10 cellular contexts compared by ENCODE assay signal in the genomic region with DNA sequence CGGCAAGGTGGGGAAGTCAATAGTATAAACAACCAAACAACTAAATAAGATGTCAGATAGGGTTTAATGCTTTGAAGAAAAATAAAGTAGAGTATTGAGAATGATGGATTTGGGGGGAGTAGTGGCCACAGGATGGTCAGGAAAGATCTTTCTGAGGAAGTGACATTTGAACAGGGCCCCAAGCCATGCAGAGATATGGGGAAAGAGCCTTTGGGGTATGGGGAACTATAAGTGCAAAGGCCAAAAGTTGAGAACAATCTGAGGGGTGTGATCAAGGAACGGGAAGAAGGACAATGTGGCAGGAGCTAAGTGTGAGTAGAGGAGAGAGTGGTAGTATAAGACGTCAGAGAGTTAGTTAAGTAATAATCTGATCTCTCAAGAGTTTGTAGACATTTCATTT. TPM values are rescaled to one million over a fixed set of nuclear protein-coding genes. Genes with fewer than 3 reads are reported as not detected.
DNase-seq lines count a peak whose midpoint lies in the region; ATAC-seq and TF ChIP-seq lines count a peak whose summit lies in the region.
"Had no signal": no experiment of that assay in that cellular context is flagged by ENCODE, and none has a peak within 500 bp of the region (broad histone marks: within the 10 kb centered on the region; RNA-seq: fewer than 3 reads in every experiment).

No MANE protein-coding gene starts in this region.

- H3K27ac ChIP-seq in mammary epithelial cell (ENCODE audit: insufficient read depth, low read depth, low read length) (peak overlapping the region; percentile 83), neural cell (ENCODE audit: low read length) (no peak overlapping the region)
- H3K27ac ChIP-seq: ascending aorta, left lung had no signal

- no peaks in the 10 kb centered on the region for H3K9me3 Mint-ChIP-seq in Calu3 (ENCODE audit: low read depth, unreplicated experiment)

- CTCF ChIA-PET in Calu3 (lab: Charles Lee) (interaction anchor here (0.6 kb wide), 1 partner anchor 15 kb away, joined by 4 read pairs; no protein-coding TSS in a partner anchor), mammary epithelial cell (lab: Charles Lee; ENCODE audit: low non-redundant PET) (no interaction called here)

- no peak for TF ChIP-seq RAD21 in neural cell (conservative IDR thresholded peaks at IDR 0.05)

- H3K79me2 ChIP-seq in mammary epithelial cell (ENCODE audit: insufficient read depth, low read length) (peaks cover 55% of the 10 kb centered on the region), neural cell (replicated peaks; ENCODE audit: insufficient read depth, low read length) (peaks cover 41% of the 10 kb centered on the region)

- H3K4me1 ChIP-seq in mammary epithelial cell (ENCODE audit: insufficient read depth, low read length): peaks cover 5% of the 10 kb centered on the region

- H3K9me2 ChIP-seq in neural cell (ENCODE audit: insufficient read depth, low read length): no peaks in the 10 kb centered on the region

- peaks cover 7% of the 10 kb centered on the region for H3F3A ChIP-seq in neural cell (ENCODE audit: insufficient read depth, low read length, poor library complexity, severe bottlenecking)

- no peaks in the 10 kb centered on the region for H3K27me3 Mint-ChIP-seq in Calu3 (ENCODE audit: unreplicated experiment)

- H3K27me3 ChIP-seq in mammary epithelial cell (ENCODE audit: insufficient read depth, low read length) (no peaks in the 10 kb centered on the region), neural cell (ENCODE audit: insufficient read depth, low read depth, low read length) (no peaks in the 10 kb centered on the region)
- H3K27me3 ChIP-seq: ascending aorta, left lung had no signal

- no peak for TF ChIP-seq EP300 in neural cell (conservative IDR thresholded peaks at IDR 0.05; ENCODE audit: poor library complexity, severe bottlenecking)

- H3K4me1 Mint-ChIP-seq in Calu3 (ENCODE audit: low read depth, unreplicated experiment): peaks cover 26% of the 10 kb centered on the region

- BruUV-seq in Calu3 (replicated peaks; lab: Mats Ljungman, UMichigan) (no TSS peak), mammary epithelial cell (replicated peaks; lab: Mats Ljungman, UMichigan) (no TSS peak)

- peak overlapping the region; percentile 79 to 91 (median 89) for H3K4me3 ChIP-seq in mammary epithelial cell (replicated peaks in 1 of 3; ENCODE audit: insufficient read depth in 1 of 3, low read depth in 2 of 3, low read length in 3 of 3)
- peak overlapping the region; percentile 96 for H3K4me3 ChIP-seq in neural cell (ENCODE audit: low read length)

- dilution Hi-C loops in mammary epithelial cell (cut with HindIII; ENCODE audit: low sequenced_read_pairs): no loop called here

- H3K4me3 Mint-ChIP-seq in Calu3 (ENCODE audit: low read depth, unreplicated experiment): peak overlapping the region; percentile 99

- peak overlapping the region; percentile 94 for H3K27ac Mint-ChIP-seq in Calu3 (ENCODE audit: unreplicated experiment)

- no peak for DNase-seq in Calu3
- DNase-seq in MV-4-11 (lab: John Stamatoyannopoulos, UW): peak; percentile 74
- no peak for DNase-seq in mammary epithelial cell
- no peak for DNase-seq in RPMI8226
- DNase-seq in mesenteric fat pad (ENCODE audit: low spot score): no peak
- DNase-seq: left lung had no signal

- H3K36me3 ChIP-seq in mammary epithelial cell (ENCODE audit: insufficient read depth, low read length) (peaks cover 10% of the 10 kb centered on the region), neural cell (ENCODE audit: insufficient read depth, low read length) (no peaks in the 10 kb centered on the region)

- intact Hi-C loops in Calu3 (cut with micrococcal nuclease; ENCODE audit: unreplicated experiment) (no loop called here), mammary epithelial cell (cut with micrococcal nuclease) (loop anchor here (10.0 kb wide), 1 partner anchor 313 kb away; no protein-coding TSS in a partner anchor)

- TF ChIP-seq CTCF in Calu3 (IDR thresholded peaks at IDR 0.05; ENCODE audit: unreplicated experiment): no peak
- no peak for TF ChIP-seq CTCF in mammary epithelial cell (conservative IDR thresholded peaks at IDR 0.05 in 1 of 2, IDR thresholded peaks at IDR 0.05 in 1 of 2; ENCODE audit: extremely low read depth in 1 of 2, insufficient read depth in 1 of 2, low read depth in 1 of 2, low read length in 2 of 2)
- no peak for TF ChIP-seq CTCF in neural cell (IDR thresholded peaks at IDR 0.05; ENCODE audit: poor library complexity, severe bottlenecking)

- H3K9ac ChIP-seq in mammary epithelial cell (ENCODE audit: insufficient read depth, low read length): no peak overlapping the region
- H3K9ac ChIP-seq in neural cell (ENCODE audit: low read length): peak overlapping the region; percentile 87

- H3K4me2 ChIP-seq in mammary epithelial cell (ENCODE audit: insufficient read depth, low read depth, low read length) (peak overlapping the region; percentile 91), neural cell (ENCODE audit: low read length) (peak overlapping the region; percentile 94)

- ATAC-seq in GM18873 (IDR thresholded peaks at IDR 0.05; ENCODE audit: low FRiP score, unreplicated experiment) (no peak), GM21528 (IDR thresholded peaks at IDR 0.05; ENCODE audit: low FRiP score, unreplicated experiment) (no peak)

- 75% methylated on average over 2 of the region's 3 CpGs for WGBS in mammary epithelial cell (ENCODE audit: low coverage, missing lambda C conversion rate)

- H4K20me1 ChIP-seq in mammary epithelial cell (ENCODE audit: insufficient read depth, low read length) (no peaks in the 10 kb centered on the region), neural cell (ENCODE audit: insufficient read depth) (no peaks in the 10 kb centered on the region)

- in situ Hi-C loops in mammary epithelial cell (cut with MboI; ENCODE audit: low sequenced_read_pairs in 2 of 2): no loop called here

- H2AFZ ChIP-seq in mammary epithelial cell (ENCODE audit: low read depth, low read length) (no peak overlapping the region), neural cell (ENCODE audit: low read depth, low read length) (no peak overlapping the region)

- H3K9me3 ChIP-seq in mammary epithelial cell (replicated peaks; ENCODE audit: insufficient read depth, low read length) (no peaks in the 10 kb centered on the region), neural cell (ENCODE audit: low read length) (no peaks in the 10 kb centered on the region)
- H3K9me3 ChIP-seq: ascending aorta, left lung had no signal

- peaks cover 24% of the 10 kb centered on the region for H3K36me3 Mint-ChIP-seq in Calu3 (ENCODE audit: insufficient read depth, unreplicated experiment)

TF ChIP-seq in neural cell, 6 proteins besides CTCF, POLR2A, EP300 and RAD21:
- TF ChIP-seq SMC3 (conservative IDR thresholded peaks at IDR 0.05; ENCODE audit: poor library complexity) (no peak), MXI1 (conservative IDR thresholded peaks at IDR 0.05; ENCODE audit: poor library complexity, severe bottlenecking) (no peak), POLR2AphosphoS5 (IDR thresholded peaks at IDR 0.05) (no peak)
- TF ChIP-seq, protein P1, sequence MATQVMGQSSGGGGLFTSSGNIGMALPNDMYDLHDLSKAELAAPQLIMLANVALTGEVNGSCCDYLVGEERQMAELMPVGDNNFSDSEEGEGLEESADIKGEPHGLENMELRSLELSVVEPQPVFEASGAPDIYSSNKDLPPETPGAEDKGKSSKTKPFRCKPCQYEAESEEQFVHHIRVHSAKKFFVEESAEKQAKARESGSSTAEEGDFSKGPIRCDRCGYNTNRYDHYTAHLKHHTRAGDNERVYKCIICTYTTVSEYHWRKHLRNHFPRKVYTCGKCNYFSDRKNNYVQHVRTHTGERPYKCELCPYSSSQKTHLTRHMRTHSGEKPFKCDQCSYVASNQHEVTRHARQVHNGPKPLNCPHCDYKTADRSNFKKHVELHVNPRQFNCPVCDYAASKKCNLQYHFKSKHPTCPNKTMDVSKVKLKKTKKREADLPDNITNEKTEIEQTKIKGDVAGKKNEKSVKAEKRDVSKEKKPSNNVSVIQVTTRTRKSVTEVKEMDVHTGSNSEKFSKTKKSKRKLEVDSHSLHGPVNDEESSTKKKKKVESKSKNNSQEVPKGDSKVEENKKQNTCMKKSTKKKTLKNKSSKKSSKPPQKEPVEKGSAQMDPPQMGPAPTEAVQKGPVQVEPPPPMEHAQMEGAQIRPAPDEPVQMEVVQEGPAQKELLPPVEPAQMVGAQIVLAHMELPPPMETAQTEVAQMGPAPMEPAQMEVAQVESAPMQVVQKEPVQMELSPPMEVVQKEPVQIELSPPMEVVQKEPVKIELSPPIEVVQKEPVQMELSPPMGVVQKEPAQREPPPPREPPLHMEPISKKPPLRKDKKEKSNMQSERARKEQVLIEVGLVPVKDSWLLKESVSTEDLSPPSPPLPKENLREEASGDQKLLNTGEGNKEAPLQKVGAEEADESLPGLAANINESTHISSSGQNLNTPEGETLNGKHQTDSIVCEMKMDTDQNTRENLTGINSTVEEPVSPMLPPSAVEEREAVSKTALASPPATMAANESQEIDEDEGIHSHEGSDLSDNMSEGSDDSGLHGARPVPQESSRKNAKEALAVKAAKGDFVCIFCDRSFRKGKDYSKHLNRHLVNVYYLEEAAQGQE (IDR thresholded peaks at IDR 0.05; ENCODE audit: borderline replicate concordance): no peak

RNA-seq across cellular contexts. Expression of a gene that starts 1.3 kb away (rescaled TPM):
- total RNA-seq in Calu3 (2022) (70.5 and 74.7 TPM in 2 replicates), mammary epithelial cell (10 to 100 TPM; 33.5 to 36.9 TPM), mesenteric fat pad (32.1 TPM)
- polyA plus RNA-seq in mammary epithelial cell (53.1 TPM), neural cell (105 and 106 TPM in 2 replicates)
- polyA minus RNA-seq in mammary epithelial cell (16.3 TPM), neural cell (78.4 and 80.3 TPM in 2 replicates)

RNA-seq across cellular contexts. Expression of a gene that starts 15.7 kb away (rescaled TPM):
- total RNA-seq in Calu3 (2022) (0.78 and 0.83 TPM in 2 replicates), mammary epithelial cell (1 to 10 TPM; 2.0 to 2.1 TPM), mesenteric fat pad (2.3 TPM)
- polyA plus RNA-seq in mammary epithelial cell (1.0 TPM), neural cell (0.88 TPM in 1 of 2 replicates, not detected in the other)
- polyA minus RNA-seq in mammary epithelial cell (5.7 TPM), neural cell (1.5 and 2.7 TPM in 2 replicates)
- total RNA-seq: ascending aorta had no signal
